ENCODE assay signal across 8 cellular contexts in genomic region chr1:115089443-115090340, GRCh38. TPM values are rescaled to one million over a fixed set of nuclear protein-coding genes. Genes with fewer than 3 reads are reported as not detected.
DNase-seq lines count a peak whose midpoint lies in the region; ATAC-seq and TF ChIP-seq lines count a peak whose summit lies in the region.

Gene TSPAN2, minus strand, starts transcription at chr1:115089503. Its CDS starts 71 bp downstream, at chr1:115089432.

- peaks cover 33% of the 10 kb centered on the region for H3K4me1 Mint-ChIP-seq in type B pancreatic cell (ENCODE audit: unreplicated experiment)

- peaks cover 30% of the 10 kb centered on the region for H3K27me3 Mint-ChIP-seq in type B pancreatic cell

- peak within 1 kb of the TSS; percentile 75 for H3K27ac Mint-ChIP-seq in type B pancreatic cell

- H3K9me3 Mint-ChIP-seq in type B pancreatic cell, result no peaks in the 10 kb centered on the region

- no peaks in the 10 kb centered on the region for H3K36me3 Mint-ChIP-seq in type B pancreatic cell

- H3K4me3 Mint-ChIP-seq in type B pancreatic cell, result peak within 1 kb of the TSS; percentile 90

- ATAC-seq in GM21619 (IDR thresholded peaks at IDR 0.05; ENCODE audit: unreplicated experiment), result no peak

- DNase-seq in DMS153 treated with DMSO at 0.1 percent for 48 hours (lab: John Stamatoyannopoulos, UW; ENCODE audit: unreplicated experiment) (peak; percentile 25), NCI-H524 treated with DMSO at 0.1 percent for 48 hours (lab: John Stamatoyannopoulos, UW) (peak; percentile 10), germinal center (ENCODE audit: low spot score) (peak; percentile 69), occipital lobe (lab: John Stamatoyannopoulos, UW) (no peak), type B pancreatic cell (ENCODE audit: extremely low spot score, unreplicated experiment) (no peak), UCSD-AML1 (lab: John Stamatoyannopoulos, UW; ENCODE audit: unreplicated experiment) (no peak)
- DNase-seq in activated T-helper 9 cell treated with anti-CD3 and anti-CD28 coated beads, Interleukin-2, amount 50 U/mL, for 16 hours (ENCODE audit: low read depth), result peak; percentile 46

- peak; percentile 44 for TF ChIP-seq CTCF in type B pancreatic cell (conservative IDR thresholded peaks at IDR 0.05)

RNA-seq across cellular contexts. Expression of gene TSPAN2, which starts in this region (rescaled TPM):
- total RNA-seq in occipital lobe (28.5 TPM), type B pancreatic cell (ENCODE audit: low replicate concordance) (29.6 and 32.4 TPM in 2 replicates)

Comparison
In these comparisons a context has a peak if more than half of its experiments do, and no peak if none do; other contexts are left out.
1. DNase-seq: peak in DMS153 treated with DMSO at 0.1 percent for 48 hours (single experiment), NCI-H524 treated with DMSO at 0.1 percent for 48 hours (single experiment), activated T-helper 9 cell treated with anti-CD3 and anti-CD28 coated beads, Interleukin-2, amount 50 U/mL, for 16 hours (single experiment) and germinal center (single experiment); none in occipital lobe (single experiment), type B pancreatic cell (single experiment) and UCSD-AML1 (single experiment).